In the genomic region with DNA sequence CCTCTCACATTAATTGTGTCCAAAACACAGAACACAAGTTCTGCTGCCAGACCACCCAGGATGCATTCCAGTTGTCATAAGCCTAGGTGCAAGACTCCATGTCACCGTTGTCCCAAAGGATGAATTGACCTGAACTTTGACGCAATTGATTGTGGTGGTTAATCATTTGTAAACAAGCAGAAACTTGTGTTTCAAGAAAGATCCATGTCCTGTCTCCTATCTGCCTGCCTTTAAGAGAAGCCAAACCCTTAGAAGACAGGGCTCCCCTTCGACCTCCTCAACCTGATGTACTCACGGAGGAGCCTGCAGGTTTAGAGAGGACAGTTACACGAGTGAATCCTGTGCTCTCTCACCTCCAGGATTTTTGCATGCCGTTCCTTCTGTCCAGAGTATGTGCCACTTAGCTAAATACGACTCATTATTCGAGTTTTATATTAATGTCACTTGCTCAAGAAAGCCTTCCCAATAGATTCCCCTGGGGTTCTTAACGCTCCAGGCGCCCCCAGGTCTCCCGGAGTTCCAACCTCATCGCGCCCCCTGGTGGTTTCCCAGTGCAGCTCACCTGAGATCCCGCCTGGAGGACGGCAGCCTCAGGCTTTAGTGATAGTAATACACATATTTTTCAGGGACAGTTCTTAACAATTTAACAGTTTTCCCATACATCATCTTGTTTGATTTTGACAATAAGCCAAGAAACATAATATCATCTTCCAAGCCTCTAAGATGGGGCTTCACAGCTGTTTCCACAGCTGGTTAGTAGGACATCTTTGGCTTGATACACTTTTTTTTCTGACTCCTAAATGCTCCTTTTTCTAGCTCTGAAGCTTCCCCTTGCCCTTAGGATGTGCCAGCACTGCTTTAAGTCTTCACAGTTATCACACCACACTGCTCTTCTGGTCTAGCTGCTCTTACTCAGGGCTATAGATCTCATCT, we compare ENCODE assay signal across 12 cellular contexts. TPM values are rescaled to one million over a fixed set of nuclear protein-coding genes. Genes with fewer than 3 reads are reported as not detected.
A peak's percentile ranks its signal among the peaks of the same experiment; 100 is the strongest.
DNase-seq lines count a peak whose midpoint lies in the region; ATAC-seq and TF ChIP-seq lines count a peak whose summit lies in the region.
"Had no signal": no experiment of that assay in that cellular context is flagged by ENCODE, and none has a peak within 500 bp of the region (broad histone marks: within the 10 kb centered on the region; RNA-seq: fewer than 3 reads in every experiment).

No MANE protein-coding gene starts in this region.

- POLR2A ChIA-PET in AG04450 (lab: Yijun Ruan, JAX) = no interaction called here

- DNase-seq in AG04450 (ENCODE audit: low read depth, low spot score) = no peak
- no peak for DNase-seq in GM12864 (ENCODE audit: low read depth)
- peak; percentile 88 for DNase-seq in iPS-NIHi11 (ENCODE audit: low spot score)
- DNase-seq in globus pallidus (ENCODE audit: low spot score) = no peak
- DNase-seq in SKM-1 treated with dmso at 0.1 percent for 144 hours (lab: John Stamatoyannopoulos, UW; ENCODE audit: unreplicated experiment) = no peak
- no peak for DNase-seq in dedifferentiated amniotic fluid mesenchymal stem cell (ENCODE audit: extremely low spot score)
- DNase-seq: activated CD4-positive, CD25-positive, alpha-beta regulatory T cell treated with anti-CD3 and anti-CD28 coated beads, Interleukin-2, amount 50 U/mL, for 72 hours; dorsolateral prefrontal cortex; retina; transverse colon had no signal

- H3K4me3 ChIP-seq in AG04450 (ENCODE audit: low read depth, low read length) (no peak overlapping the region), GM12864 (ENCODE audit: low read depth, low read length) (no peak overlapping the region)
- H3K4me3 ChIP-seq: dorsolateral prefrontal cortex, transverse colon had no signal

- no peak overlapping the region for H3K27ac ChIP-seq in AG04450 (ENCODE audit: low read depth, low read length)
- H3K27ac ChIP-seq: dorsolateral prefrontal cortex, transverse colon had no signal

- no peaks in the 10 kb centered on the region for H3K27me3 ChIP-seq in AG04450 (ENCODE audit: control insufficient read depth, insufficient read depth, low read length)
- H3K27me3 ChIP-seq: transverse colon had no signal

- CTCF ChIA-PET in AG04450 (lab: Charles Lee) = interaction anchor here (0.6 to 2.3 kb wide), 9 partner anchors 9 to 152 kb away, joined by 3 to 43 read pairs (median 5); no protein-coding TSS in a partner anchor

- no peaks in the 10 kb centered on the region for H3K9me3 ChIP-seq in AG04450 (ENCODE audit: control insufficient read depth, insufficient read depth, low read length)
- H3K9me3 ChIP-seq: transverse colon had no signal

- TF ChIP-seq CTCF in AG04450 (IDR thresholded peaks at IDR 0.05; ENCODE audit: low read depth, low read length) = peak; percentile 70
- peak; percentile 39 for TF ChIP-seq CTCF in GM12864 (IDR thresholded peaks at IDR 0.05; ENCODE audit: low read depth, low read length, missing control alignments)

- ATAC-seq in SK-N-SH treated with all-trans-retinoic acid at 6 μM for 48 hours (peak; percentile 56; the same call in 2 of the 3 replicates), GM19463 (IDR thresholded peaks at IDR 0.05; ENCODE audit: unreplicated experiment) (no peak)

TF ChIP-seq in SK-N-SH treated with all-trans-retinoic acid at 6 μM for 48 hours, 23 proteins besides CTCF, POLR2A, EP300 and RAD21:
- no peak for TF ChIP-seq TCF4 (CRISPR knock-in tag; IDR thresholded peaks at IDR 0.05; ENCODE audit: borderline replicate concordance)
- TF ChIP-seq GLIS3 (CRISPR knock-in tag; IDR thresholded peaks at IDR 0.05) = no peak
- TF ChIP-seq RARB (CRISPR knock-in tag; IDR thresholded peaks at IDR 0.05) = no peak
- no peak for TF ChIP-seq OSR1 (CRISPR knock-in tag; IDR thresholded peaks at IDR 0.05)
- no peak for TF ChIP-seq TOX (CRISPR knock-in tag; IDR thresholded peaks at IDR 0.05; ENCODE audit: borderline replicate concordance)
- no peak for TF ChIP-seq PATZ1 (CRISPR knock-in tag; IDR thresholded peaks at IDR 0.05; ENCODE audit: borderline replicate concordance)
- TF ChIP-seq ZFP3 (CRISPR knock-in tag; IDR thresholded peaks at IDR 0.05) = no peak
- no peak for TF ChIP-seq POU6F1 (CRISPR knock-in tag; IDR thresholded peaks at IDR 0.05; ENCODE audit: borderline replicate concordance, low read depth)
- TF ChIP-seq CSDC2 (CRISPR knock-in tag; IDR thresholded peaks at IDR 0.05) = no peak
- TF ChIP-seq ZC3H10 (CRISPR knock-in tag; IDR thresholded peaks at IDR 0.05) = no peak
- no peak for TF ChIP-seq ZNF70 (CRISPR knock-in tag; IDR thresholded peaks at IDR 0.05)
- no peak for TF ChIP-seq CREB5 (CRISPR knock-in tag; IDR thresholded peaks at IDR 0.05; ENCODE audit: low read depth)
- no peak for TF ChIP-seq SNAI2 (CRISPR knock-in tag; IDR thresholded peaks at IDR 0.05)
- TF ChIP-seq ESRRG (CRISPR knock-in tag; IDR thresholded peaks at IDR 0.05) = no peak
- TF ChIP-seq ARNTL (CRISPR knock-in tag; IDR thresholded peaks at IDR 0.05; ENCODE audit: borderline replicate concordance, low read depth) = no peak
- TF ChIP-seq, protein P1, sequence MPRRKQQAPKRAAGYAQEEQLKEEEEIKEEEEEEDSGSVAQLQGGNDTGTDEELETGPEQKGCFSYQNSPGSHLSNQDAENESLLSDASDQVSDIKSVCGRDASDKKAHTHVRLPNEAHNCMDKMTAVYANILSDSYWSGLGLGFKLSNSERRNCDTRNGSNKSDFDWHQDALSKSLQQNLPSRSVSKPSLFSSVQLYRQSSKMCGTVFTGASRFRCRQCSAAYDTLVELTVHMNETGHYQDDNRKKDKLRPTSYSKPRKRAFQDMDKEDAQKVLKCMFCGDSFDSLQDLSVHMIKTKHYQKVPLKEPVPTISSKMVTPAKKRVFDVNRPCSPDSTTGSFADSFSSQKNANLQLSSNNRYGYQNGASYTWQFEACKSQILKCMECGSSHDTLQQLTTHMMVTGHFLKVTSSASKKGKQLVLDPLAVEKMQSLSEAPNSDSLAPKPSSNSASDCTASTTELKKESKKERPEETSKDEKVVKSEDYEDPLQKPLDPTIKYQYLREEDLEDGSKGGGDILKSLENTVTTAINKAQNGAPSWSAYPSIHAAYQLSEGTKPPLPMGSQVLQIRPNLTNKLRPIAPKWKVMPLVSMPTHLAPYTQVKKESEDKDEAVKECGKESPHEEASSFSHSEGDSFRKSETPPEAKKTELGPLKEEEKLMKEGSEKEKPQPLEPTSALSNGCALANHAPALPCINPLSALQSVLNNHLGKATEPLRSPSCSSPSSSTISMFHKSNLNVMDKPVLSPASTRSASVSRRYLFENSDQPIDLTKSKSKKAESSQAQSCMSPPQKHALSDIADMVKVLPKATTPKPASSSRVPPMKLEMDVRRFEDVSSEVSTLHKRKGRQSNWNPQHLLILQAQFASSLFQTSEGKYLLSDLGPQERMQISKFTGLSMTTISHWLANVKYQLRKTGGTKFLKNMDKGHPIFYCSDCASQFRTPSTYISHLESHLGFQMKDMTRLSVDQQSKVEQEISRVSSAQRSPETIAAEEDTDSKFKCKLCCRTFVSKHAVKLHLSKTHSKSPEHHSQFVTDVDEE (CRISPR knock-in tag; IDR thresholded peaks at IDR 0.05) = no peak
- TF ChIP-seq BACH2 (CRISPR knock-in tag; IDR thresholded peaks at IDR 0.05; ENCODE audit: borderline replicate concordance) = no peak
- no peak for TF ChIP-seq PPARA (CRISPR knock-in tag; IDR thresholded peaks at IDR 0.05; ENCODE audit: borderline replicate concordance)
- no peak for TF ChIP-seq ISL1 (CRISPR knock-in tag; IDR thresholded peaks at IDR 0.05)

RNA-seq across cellular contexts. Expression of gene C8B, which starts 2.4 kb away (rescaled TPM):
- not detected in 2 replicates for polyA plus RNA-seq in AG04450 (2011; rRNA removed)
- polyA minus RNA-seq in AG04450 (2011; rRNA and poly(A)+ RNA removed) = not detected in 2 replicates
